ENCODE assay signal across 8 cellular contexts in the genomic region with DNA sequence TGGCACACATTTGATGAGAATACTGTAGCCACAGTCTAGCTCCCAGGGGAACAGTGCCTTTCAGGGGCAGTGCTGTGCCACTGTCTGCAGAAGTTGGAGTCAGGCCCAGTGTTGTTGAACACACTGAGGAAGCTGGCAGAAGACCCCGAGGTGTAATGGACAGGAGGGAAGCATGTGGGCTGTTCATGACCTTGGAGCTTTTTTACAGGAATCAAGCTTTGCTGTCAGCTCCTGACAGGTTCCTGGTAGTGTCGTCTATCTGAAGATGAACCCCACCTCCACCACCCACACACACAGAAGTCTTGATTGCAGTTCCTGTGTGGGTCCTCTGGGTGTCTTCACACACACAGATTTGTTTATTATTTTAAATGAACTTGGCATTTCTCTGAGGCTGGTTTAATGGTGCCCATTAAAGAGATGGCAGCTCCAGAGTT. TPM values are rescaled to one million over a fixed set of nuclear protein-coding genes. Genes with fewer than 3 reads are reported as not detected.
A peak's percentile ranks its signal among the peaks of the same experiment; 100 is the strongest.
DNase-seq lines count a peak whose midpoint lies in the region; ATAC-seq and TF ChIP-seq lines count a peak whose summit lies in the region.

No MANE protein-coding gene starts in this region.

- POLR2A ChIA-PET in RWPE1 (lab: Yijun Ruan, JAX; ENCODE audit: low non-redundant PET), result no interaction called here
- POLR2A ChIA-PET in MCF 10A (lab: Yijun Ruan, JAX), result interaction anchor here (0.6 to 2.2 kb wide), 15 partner anchors 8 to 245 kb away, joined by 3 to 23 read pairs (median 5); a partner anchor contains a TSS

- no peak overlapping the region for H3K4me3 Mint-ChIP-seq in MCF 10A (ENCODE audit: unreplicated experiment)

- no peaks in the 10 kb centered on the region for H3K4me1 Mint-ChIP-seq in MCF 10A (ENCODE audit: insufficient read depth, unreplicated experiment)

- CTCF ChIA-PET in RWPE1 (lab: Yijun Ruan, JAX) (interaction anchor here (0.6 to 1.8 kb wide), 8 partner anchors 11 to 103 kb away, joined by 3 to 15 read pairs (median 5); no protein-coding TSS in a partner anchor), MCF 10A (lab: Yijun Ruan, JAX) (interaction anchor here (0.7 to 3.1 kb wide), 36 partner anchors 8 to 327 kb away, joined by 3 to 93 read pairs (median 4); a partner anchor contains a TSS)

- no peaks in the 10 kb centered on the region for H3K9me3 ChIP-seq in mucosa of descending colon
- H3K9me3 ChIP-seq in ascending aorta, result no peaks in the 10 kb centered on the region

- DNase-seq in ELR (ENCODE audit: low read depth), result peak; percentile 49
- DNase-seq in RWPE1 (ENCODE audit: low spot score), result peak; percentile 67
- DNase-seq in MCF 10A (ENCODE audit: unreplicated experiment), result peak; percentile 82
- DNase-seq in mucosa of descending colon, result no peak
- DNase-seq in ascending aorta (ENCODE audit: low spot score in 2 of 2), result no peak
- DNase-seq in coronary artery (ENCODE audit: low spot score), result no peak

- H3K27me3 Mint-ChIP-seq in MCF 10A (ENCODE audit: insufficient read depth, unreplicated experiment), result no peaks in the 10 kb centered on the region

- no peak overlapping the region for H3K27ac ChIP-seq in RWPE1
- no peak overlapping the region for H3K27ac ChIP-seq in ascending aorta
- H3K27ac ChIP-seq in coronary artery, result no peak overlapping the region

- intact Hi-C loops in MCF 10A (cut with micrococcal nuclease), result loop anchor here (1.0 kb wide), 2 partner anchors 19 to 97 kb away; no protein-coding TSS in a partner anchor
- intact Hi-C loops in mucosa of descending colon (cut with DNase I, micrococcal nuclease), result no loop called here
- intact Hi-C loops in ascending aorta (cut with DNase I), result no loop called here

- peak; percentile 77 for ATAC-seq in GM19455 (IDR thresholded peaks at IDR 0.05; ENCODE audit: unreplicated experiment)
- peak; percentile 85 for ATAC-seq in HG03439 (IDR thresholded peaks at IDR 0.05; ENCODE audit: unreplicated experiment)
- peak; percentile 83 for ATAC-seq in mucosa of descending colon

- no peak overlapping the region for H3K27ac Mint-ChIP-seq in MCF 10A (ENCODE audit: low read depth, unreplicated experiment)

- H3K4me1 ChIP-seq in mucosa of descending colon (ENCODE audit: low read depth), result peaks cover 3% of the 10 kb centered on the region
- H3K4me1 ChIP-seq in ascending aorta, result no peaks in the 10 kb centered on the region

- H3K9me3 Mint-ChIP-seq in MCF 10A (ENCODE audit: unreplicated experiment), result no peaks in the 10 kb centered on the region

- TF ChIP-seq CTCF in RWPE1 (conservative IDR thresholded peaks at IDR 0.05; ENCODE audit: low read depth), result peak; percentile 35; the same call in 1 of the 2 replicates
- peak; percentile 39 for TF ChIP-seq CTCF in MCF 10A (IDR thresholded peaks at IDR 0.05; ENCODE audit: unreplicated experiment)
- TF ChIP-seq CTCF in mucosa of descending colon (IDR thresholded peaks at IDR 0.05), result no peak
- TF ChIP-seq CTCF in ascending aorta (IDR thresholded peaks at IDR 0.05), result peak in 1 of 3 experiments; percentile 11
- no peak for TF ChIP-seq CTCF in coronary artery (IDR thresholded peaks at IDR 0.05)

- no peaks in the 10 kb centered on the region for H3K27me3 ChIP-seq in ascending aorta

- H3K36me3 Mint-ChIP-seq in MCF 10A (ENCODE audit: insufficient read depth, unreplicated experiment), result peaks cover 6% of the 10 kb centered on the region

- H3K36me3 ChIP-seq in mucosa of descending colon (ENCODE audit: low read depth) (no peaks in the 10 kb centered on the region), ascending aorta (no peaks in the 10 kb centered on the region)

- no TSS peak for BruUV-seq in MCF 10A (replicated peaks; lab: Mats Ljungman, UMichigan)

- H3K4me3 ChIP-seq in mucosa of descending colon, result no peak overlapping the region
- no peak overlapping the region for H3K4me3 ChIP-seq in ascending aorta
- H3K4me3 ChIP-seq in coronary artery, result no peak overlapping the region

RNA-seq across cellular contexts. Expression of a gene that starts 40.3 kb away (rescaled TPM):
- 13.0 and 16.2 TPM in 2 replicates for total RNA-seq in MCF 10A (2022)
- 10 to 100 TPM in 2 of 3 donors, 1 to 10 TPM in 1; 8.7 to 15.7 (median 12.3) TPM for total RNA-seq in mucosa of descending colon
- 3.5 TPM for total RNA-seq in ascending aorta

Comparison
In these comparisons a context has a peak if more than half of its experiments do, and no peak if none do; other contexts are left out.
1. DNase-seq: peak in ELR (single experiment), RWPE1 (single experiment) and MCF 10A (single experiment); none in mucosa of descending colon (0 of 3), ascending aorta (0 of 2) and coronary artery (single experiment).
2. CTCF ChIP-seq: peak in RWPE1 (single experiment) and MCF 10A (single experiment); none in mucosa of descending colon (single experiment) and coronary artery (single experiment).
3. Peak in every context shown above with its lines, with median percentiles within 50 percentile points of each other: ATAC-seq.